1 cellular context compared by ENCODE assay signal in the genomic region with DNA sequence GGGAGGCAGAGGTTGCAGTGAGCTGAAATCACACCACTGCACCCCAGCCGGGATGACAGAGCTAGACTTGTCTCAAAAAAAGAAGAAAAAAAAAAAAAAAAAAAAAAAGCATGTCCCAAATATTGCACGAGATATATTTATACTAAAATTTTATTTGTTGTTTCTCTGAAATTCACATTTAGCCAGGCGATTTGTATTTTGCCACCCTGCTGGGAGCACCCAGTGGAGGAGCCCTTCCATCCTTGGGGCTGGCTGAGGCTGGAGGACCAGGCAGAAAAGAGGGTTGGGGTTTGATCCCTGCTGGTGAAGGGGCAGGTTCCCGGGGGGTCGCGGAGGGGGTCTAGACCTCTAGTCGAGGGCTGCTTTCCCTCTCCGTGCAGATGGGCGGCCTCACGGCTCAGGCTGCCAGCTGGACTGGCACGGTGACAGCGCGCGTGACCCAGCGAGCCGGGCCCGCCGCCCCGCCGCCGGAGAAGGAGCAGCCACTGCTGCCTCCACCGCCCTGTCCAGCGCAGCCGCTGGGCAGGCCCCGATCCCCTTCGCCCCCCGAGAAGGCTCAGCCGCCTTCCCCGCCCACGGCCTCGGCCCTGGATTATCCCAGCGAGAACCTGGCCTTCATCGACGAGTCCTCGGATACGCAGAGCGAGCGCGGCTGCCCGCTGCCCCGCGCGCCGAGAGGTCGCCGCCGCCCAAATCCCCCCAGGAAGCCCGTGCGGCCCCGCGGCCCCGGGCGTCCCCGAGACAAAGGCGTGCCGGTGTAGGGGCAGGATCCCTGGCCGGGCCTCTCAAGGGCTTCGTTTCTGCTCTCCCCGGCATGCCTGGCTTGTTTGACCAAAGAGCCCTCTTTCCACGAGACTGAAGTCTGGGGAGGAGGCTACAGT.
TF ChIP-seq lines count a peak whose summit lies in the region.

No MANE protein-coding gene starts in this region.

TF ChIP-seq in endothelial cell of umbilical vein, 7 proteins besides CTCF, POLR2A, EP300 and RAD21:
- TF ChIP-seq MYC (IDR thresholded peaks at IDR 0.05; ENCODE audit: low read depth, low read length): no peak
- no peak for TF ChIP-seq POLR2AphosphoS5 (IDR thresholded peaks at IDR 0.05; ENCODE audit: insufficient read depth, low read depth, low read length)
- TF ChIP-seq, protein P1, sequence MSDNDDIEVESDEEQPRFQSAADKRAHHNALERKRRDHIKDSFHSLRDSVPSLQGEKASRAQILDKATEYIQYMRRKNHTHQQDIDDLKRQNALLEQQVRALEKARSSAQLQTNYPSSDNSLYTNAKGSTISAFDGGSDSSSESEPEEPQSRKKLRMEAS (IDR thresholded peaks at IDR 0.05; ENCODE audit: insufficient read depth, insufficient read length): no peak
- TF ChIP-seq FOS (IDR thresholded peaks at IDR 0.05; ENCODE audit: borderline replicate concordance, insufficient read depth, low read length): no peak
